In genomic region chr19:51564791-51565190, GRCh38 we compare ENCODE assay signal across 1 cellular context.
A peak's percentile ranks its signal among the peaks of the same experiment; 100 is the strongest.
TF ChIP-seq lines count a peak whose summit lies in the region.

No MANE protein-coding gene starts in this region.

TF ChIP-seq in GM12878, 131 proteins besides CTCF, POLR2A, EP300 and RAD21:
- TF ChIP-seq ZNF24 (IDR thresholded peaks at IDR 0.05) (no peak), IKZF2 (IDR thresholded peaks at IDR 0.05) (peak; percentile 75 to 80), FOXM1 (IDR thresholded peaks at IDR 0.05; ENCODE audit: low read depth, low read length) (peak; percentile 61; the same call in 1 of the 2 replicates), TCF3 (IDR thresholded peaks at IDR 0.05; ENCODE audit: borderline replicate concordance, insufficient read depth, low read depth, low read length) (peak; percentile 57; the same call in 1 of the 2 replicates), BCL11A (IDR thresholded peaks at IDR 0.05; ENCODE audit: low read depth, low read length) (peak; percentile 70; the same call in 1 of the 2 replicates), DPF2 (IDR thresholded peaks at IDR 0.05) (peak; percentile 62), EED (IDR thresholded peaks at IDR 0.05; ENCODE audit: low read depth) (peak; percentile 93), TCF12 (IDR thresholded peaks at IDR 0.05; ENCODE audit: low read depth, low read length) (peak; percentile 88), PAX5 (IDR thresholded peaks at IDR 0.05; ENCODE audit: borderline replicate concordance, low read depth, low read length) (no peak), CBX5 (IDR thresholded peaks at IDR 0.05; ENCODE audit: low read depth) (0 out of 2 replicates have a peak, but pooled peaks have one; percentile 50), MEF2B (IDR thresholded peaks at IDR 0.05; ENCODE audit: partially characterized antibody, poor library complexity, severe bottlenecking) (peak; percentile 25), POLR2AphosphoS5 (IDR thresholded peaks at IDR 0.05; ENCODE audit: low read length) (no peak), E2F4 (IDR thresholded peaks at IDR 0.05; ENCODE audit: low read depth, low read length) (no peak), IKZF1 (conservative IDR thresholded peaks at IDR 0.05) (peak; percentile 80), MTA2 (IDR thresholded peaks at IDR 0.05; ENCODE audit: low read depth) (peak; percentile 21; the same call in 1 of the 2 replicates), IRF4 (IDR thresholded peaks at IDR 0.05; ENCODE audit: low read depth, low read length) (0 out of 2 replicates have a peak, but pooled peaks have one; percentile 27), CBFB (IDR thresholded peaks at IDR 0.05; ENCODE audit: low read depth) (peak; percentile 54; the same call in 1 of the 2 replicates), CREB1 (IDR thresholded peaks at IDR 0.05; ENCODE audit: low read depth) (0 out of 2 replicates have a peak, but pooled peaks have one; percentile 28), NFIC (IDR thresholded peaks at IDR 0.05; ENCODE audit: low read depth, low read length) (peak; percentile 51; the same call in 1 of the 2 replicates), SPI1 (IDR thresholded peaks at IDR 0.05; ENCODE audit: borderline replicate concordance, insufficient read depth, low read depth, low read length) (peak; percentile 94), MEF2A (IDR thresholded peaks at IDR 0.05; ENCODE audit: insufficient read depth, low read depth, low read length) (peak; percentile 89), RUNX3 (IDR thresholded peaks at IDR 0.05; ENCODE audit: low read length) (peak; percentile 97)
- TF ChIP-seq, protein P1, sequence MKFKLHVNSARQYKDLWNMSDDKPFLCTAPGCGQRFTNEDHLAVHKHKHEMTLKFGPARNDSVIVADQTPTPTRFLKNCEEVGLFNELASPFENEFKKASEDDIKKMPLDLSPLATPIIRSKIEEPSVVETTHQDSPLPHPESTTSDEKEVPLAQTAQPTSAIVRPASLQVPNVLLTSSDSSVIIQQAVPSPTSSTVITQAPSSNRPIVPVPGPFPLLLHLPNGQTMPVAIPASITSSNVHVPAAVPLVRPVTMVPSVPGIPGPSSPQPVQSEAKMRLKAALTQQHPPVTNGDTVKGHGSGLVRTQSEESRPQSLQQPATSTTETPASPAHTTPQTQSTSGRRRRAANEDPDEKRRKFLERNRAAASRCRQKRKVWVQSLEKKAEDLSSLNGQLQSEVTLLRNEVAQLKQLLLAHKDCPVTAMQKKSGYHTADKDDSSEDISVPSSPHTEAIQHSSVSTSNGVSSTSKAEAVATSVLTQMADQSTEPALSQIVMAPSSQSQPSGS (IDR thresholded peaks at IDR 0.05; ENCODE audit: low read length): peak; percentile 47; the same call in 1 of the 2 replicates
- TF ChIP-seq, protein P2, sequence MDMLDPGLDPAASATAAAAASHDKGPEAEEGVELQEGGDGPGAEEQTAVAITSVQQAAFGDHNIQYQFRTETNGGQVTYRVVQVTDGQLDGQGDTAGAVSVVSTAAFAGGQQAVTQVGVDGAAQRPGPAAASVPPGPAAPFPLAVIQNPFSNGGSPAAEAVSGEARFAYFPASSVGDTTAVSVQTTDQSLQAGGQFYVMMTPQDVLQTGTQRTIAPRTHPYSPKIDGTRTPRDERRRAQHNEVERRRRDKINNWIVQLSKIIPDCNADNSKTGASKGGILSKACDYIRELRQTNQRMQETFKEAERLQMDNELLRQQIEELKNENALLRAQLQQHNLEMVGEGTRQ (IDR thresholded peaks at IDR 0.05; ENCODE audit: borderline replicate concordance, low read depth, low read length): no peak
